In genomic region chr19:23287620-23288019, GRCh38 we compare ENCODE assay signal across 1 cellular context.
TF ChIP-seq lines count a peak whose summit lies in the region.

No MANE protein-coding gene starts in this region.

TF ChIP-seq in GM23338, 12 proteins besides CTCF, POLR2A, EP300 and RAD21 (continued from another document):
- TF ChIP-seq REST (IDR thresholded peaks at IDR 0.05; ENCODE audit: unreplicated experiment), result no peak
- TF ChIP-seq STAT1 (IDR thresholded peaks at IDR 0.05; ENCODE audit: unreplicated experiment), result no peak
- no peak for TF ChIP-seq ZNF462 (CRISPR knock-in tag; IDR thresholded peaks at IDR 0.05)
- TF ChIP-seq POLR2AphosphoS5 (IDR thresholded peaks at IDR 0.05; ENCODE audit: low read depth), result no peak
